Comparison of ENCODE assay signal across 1 cellular context in the genomic region with DNA sequence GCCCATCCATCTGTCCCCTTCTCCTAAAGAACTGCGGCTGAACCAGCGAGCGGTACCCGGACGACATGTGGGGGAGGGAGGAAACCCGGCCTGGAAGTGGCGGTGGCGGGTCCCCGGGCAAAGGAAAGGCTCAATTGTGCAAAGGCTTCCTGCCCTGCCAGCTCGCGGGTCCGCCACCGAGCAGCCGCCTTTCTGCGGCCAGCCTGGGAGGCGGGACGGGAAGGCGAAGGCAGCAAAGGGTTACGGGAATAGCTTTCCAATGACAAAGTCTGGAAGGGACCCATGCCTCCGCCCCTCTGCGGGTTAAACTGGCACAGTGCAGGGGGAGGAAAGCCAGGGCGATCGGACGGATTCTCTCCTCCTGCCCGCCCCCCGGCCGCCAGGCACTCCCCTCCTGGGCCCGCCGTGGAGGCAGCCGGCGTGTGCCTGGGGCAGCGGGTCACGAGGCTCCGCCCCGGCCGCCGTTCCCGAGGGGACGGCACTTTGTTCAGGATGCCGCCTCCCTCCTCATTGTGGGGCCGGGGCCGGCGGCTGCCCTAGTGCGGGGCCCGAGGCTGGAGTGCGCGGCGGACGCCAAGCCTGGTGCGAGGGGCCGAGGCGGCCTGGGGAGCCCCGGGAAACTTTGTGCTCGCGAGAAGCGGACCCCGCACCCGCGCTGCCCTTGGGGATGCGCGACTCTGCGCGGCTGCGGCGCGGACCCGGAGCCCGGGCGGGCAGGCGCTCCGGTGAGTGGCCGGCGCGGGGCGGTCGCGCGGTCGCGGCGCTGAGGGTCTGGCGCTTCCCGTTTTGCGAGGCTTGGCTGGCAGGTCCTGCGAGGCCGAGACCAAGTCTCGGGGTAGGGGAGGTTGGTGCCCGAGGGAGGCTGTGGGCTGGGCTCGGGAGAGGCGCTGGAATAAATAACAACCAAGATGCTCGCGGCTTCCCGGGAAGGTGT.
TF ChIP-seq lines count a peak whose summit lies in the region.

A gene with protein sequence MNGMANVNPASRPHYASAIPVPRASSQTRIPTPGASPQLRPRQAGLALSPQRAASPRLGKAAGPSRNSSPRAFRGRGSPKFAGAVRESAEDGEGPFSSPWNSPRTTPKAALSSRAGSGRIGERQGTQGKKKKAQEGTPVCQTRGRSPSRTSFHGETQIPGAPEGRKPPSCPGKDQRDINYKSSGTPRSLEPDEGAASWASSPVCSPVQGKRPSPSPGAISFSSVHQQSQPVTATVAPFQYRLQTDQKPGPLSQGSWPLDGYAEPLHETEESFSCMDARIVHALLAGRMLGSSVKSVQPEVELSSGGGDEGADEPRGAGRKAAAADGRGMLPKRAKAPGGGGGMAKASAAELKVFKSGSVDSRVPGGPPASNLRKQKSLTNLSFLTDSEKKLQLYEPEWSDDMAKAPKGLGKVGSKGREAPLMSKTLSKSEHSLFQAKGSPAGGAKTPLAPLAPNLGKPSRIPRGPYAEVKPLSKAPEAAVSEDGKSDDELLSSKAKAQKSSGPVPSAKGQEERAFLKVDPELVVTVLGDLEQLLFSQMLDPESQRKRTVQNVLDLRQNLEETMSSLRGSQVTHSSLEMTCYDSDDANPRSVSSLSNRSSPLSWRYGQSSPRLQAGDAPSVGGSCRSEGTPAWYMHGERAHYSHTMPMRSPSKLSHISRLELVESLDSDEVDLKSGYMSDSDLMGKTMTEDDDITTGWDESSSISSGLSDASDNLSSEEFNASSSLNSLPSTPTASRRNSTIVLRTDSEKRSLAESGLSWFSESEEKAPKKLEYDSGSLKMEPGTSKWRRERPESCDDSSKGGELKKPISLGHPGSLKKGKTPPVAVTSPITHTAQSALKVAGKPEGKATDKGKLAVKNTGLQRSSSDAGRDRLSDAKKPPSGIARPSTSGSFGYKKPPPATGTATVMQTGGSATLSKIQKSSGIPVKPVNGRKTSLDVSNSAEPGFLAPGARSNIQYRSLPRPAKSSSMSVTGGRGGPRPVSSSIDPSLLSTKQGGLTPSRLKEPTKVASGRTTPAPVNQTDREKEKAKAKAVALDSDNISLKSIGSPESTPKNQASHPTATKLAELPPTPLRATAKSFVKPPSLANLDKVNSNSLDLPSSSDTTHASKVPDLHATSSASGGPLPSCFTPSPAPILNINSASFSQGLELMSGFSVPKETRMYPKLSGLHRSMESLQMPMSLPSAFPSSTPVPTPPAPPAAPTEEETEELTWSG (N-terminal part only) (plus strand): TSS at position 510 of the 934 bp plus-strand sequence. CDS start 83,758 bp downstream, outside the sequence.

TF ChIP-seq in K562, 482 proteins besides CTCF, POLR2A, EP300 and RAD21 (continues in another document):
- TF ChIP-seq ZNF551 (CRISPR knock-in tag; IDR thresholded peaks at IDR 0.05) (no peak), DMBX1 (CRISPR knock-in tag; IDR thresholded peaks at IDR 0.05; ENCODE audit: borderline replicate concordance) (no peak), CREB3 (tag; conservative IDR thresholded peaks at IDR 0.05; ENCODE audit: low read depth) (no peak), NR1H2 (CRISPR knock-in tag; IDR thresholded peaks at IDR 0.05) (no peak), ATF3 (IDR thresholded peaks at IDR 0.05) (no peak), ATF3 (CRISPR knock-in tag; conservative IDR thresholded peaks at IDR 0.05) (no peak), MXI1 (IDR thresholded peaks at IDR 0.05; ENCODE audit: low read depth, low read length) (no peak), ZNF384 (IDR thresholded peaks at IDR 0.05; ENCODE audit: low read depth, low read length) (no peak), ZBTB11 (CRISPR knock-in tag; IDR thresholded peaks at IDR 0.05) (no peak; a peak in 1 of 6 replicates), ZC3H8 (IDR thresholded peaks at IDR 0.05) (no peak), ZNF717 (CRISPR knock-in tag; IDR thresholded peaks at IDR 0.05) (no peak), FOS (IDR thresholded peaks at IDR 0.05; ENCODE audit: extremely low read depth, insufficient read length) (no peak), NONO (IDR thresholded peaks at IDR 0.05; ENCODE audit: low read depth in 2 of 2, low read length in 1 of 2) (no peak), RBBP5 (IDR thresholded peaks at IDR 0.05; ENCODE audit: borderline replicate concordance, insufficient read depth, low read length, poor library complexity, severe bottlenecking) (peak; percentile 27), RBM34 (IDR thresholded peaks at IDR 0.05; ENCODE audit: borderline replicate concordance, insufficient read depth, low read length) (0 out of 2 replicates have a peak, but pooled peaks have one; percentile 47), BDP1 (IDR thresholded peaks at IDR 0.05; ENCODE audit: insufficient read depth, insufficient read length) (no peak), MBD1 (CRISPR knock-in tag; IDR thresholded peaks at IDR 0.05) (0 out of 2 replicates have a peak, but pooled peaks have one; percentile 64), MEF2D (tag; conservative IDR thresholded peaks at IDR 0.05; ENCODE audit: low read depth) (no peak), TGIF2 (CRISPR knock-in tag; IDR thresholded peaks at IDR 0.05) (no peak), HES1 (IDR thresholded peaks at IDR 0.05; ENCODE audit: low read depth) (no peak), TAL1 (IDR thresholded peaks at IDR 0.05) (no peak), MAX (CRISPR knock-in tag; IDR thresholded peaks at IDR 0.05) (peak; percentile 45; the same call in 1 of the 2 replicates)
- TF ChIP-seq, protein P1, sequence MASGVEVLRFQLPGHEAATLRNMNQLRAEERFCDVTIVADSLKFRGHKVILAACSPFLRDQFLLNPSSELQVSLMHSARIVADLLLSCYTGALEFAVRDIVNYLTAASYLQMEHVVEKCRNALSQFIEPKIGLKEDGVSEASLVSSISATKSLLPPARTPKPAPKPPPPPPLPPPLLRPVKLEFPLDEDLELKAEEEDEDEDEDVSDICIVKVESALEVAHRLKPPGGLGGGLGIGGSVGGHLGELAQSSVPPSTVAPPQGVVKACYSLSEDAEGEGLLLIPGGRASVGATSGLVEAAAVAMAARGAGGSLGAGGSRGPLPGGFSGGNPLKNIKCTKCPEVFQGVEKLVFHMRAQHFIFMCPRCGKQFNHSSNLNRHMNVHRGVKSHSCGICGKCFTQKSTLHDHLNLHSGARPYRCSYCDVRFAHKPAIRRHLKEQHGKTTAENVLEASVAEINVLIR (CRISPR knock-in tag; IDR thresholded peaks at IDR 0.05) = no peak
- TF ChIP-seq, protein P2, sequence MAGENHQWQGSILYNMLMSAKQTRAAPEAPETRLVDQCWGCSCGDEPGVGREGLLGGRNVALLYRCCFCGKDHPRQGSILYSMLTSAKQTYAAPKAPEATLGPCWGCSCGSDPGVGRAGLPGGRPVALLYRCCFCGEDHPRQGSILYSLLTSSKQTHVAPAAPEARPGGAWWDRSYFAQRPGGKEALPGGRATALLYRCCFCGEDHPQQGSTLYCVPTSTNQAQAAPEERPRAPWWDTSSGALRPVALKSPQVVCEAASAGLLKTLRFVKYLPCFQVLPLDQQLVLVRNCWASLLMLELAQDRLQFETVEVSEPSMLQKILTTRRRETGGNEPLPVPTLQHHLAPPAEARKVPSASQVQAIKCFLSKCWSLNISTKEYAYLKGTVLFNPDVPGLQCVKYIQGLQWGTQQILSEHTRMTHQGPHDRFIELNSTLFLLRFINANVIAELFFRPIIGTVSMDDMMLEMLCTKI (IDR thresholded peaks at IDR 0.05; ENCODE audit: partially characterized antibody) = no peak
